ENCODE assay signal across 28 cellular contexts in the genomic region with DNA sequence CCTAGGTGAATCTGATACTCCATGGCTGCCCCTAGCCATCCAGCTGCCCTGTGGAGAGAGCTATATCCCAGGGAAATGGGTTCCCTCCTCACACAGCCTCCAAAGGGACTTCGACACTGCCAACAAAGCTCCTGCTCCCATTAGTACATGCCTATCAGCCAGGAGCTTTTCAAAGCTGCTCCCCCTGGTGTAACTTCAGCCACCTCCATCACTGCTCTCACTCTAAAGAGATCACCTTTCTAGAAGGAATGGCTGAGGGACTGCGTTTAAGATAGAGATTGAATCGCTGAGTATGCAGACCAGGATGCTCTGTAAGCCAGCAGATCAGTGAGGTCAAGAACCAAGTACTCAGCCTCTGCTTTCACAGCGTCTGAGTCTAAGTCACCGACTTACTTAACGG.
DNase-seq lines count a peak whose midpoint lies in the region; ATAC-seq and TF ChIP-seq lines count a peak whose summit lies in the region.
"Had no signal": no experiment of that assay in that cellular context is flagged by ENCODE, and none has a peak within 500 bp of the region (broad histone marks: within the 10 kb centered on the region; RNA-seq: fewer than 3 reads in every experiment).

No MANE protein-coding gene starts in this region.

- H3K9ac ChIP-seq in PC-3 (ENCODE audit: low read length): no peak overlapping the region
- no peak overlapping the region for H3K9ac ChIP-seq in neural progenitor cell

- H3K27ac ChIP-seq in PC-3 (ENCODE audit: low read length): no peak overlapping the region
- no peak overlapping the region for H3K27ac ChIP-seq in neural progenitor cell
- H3K27ac ChIP-seq: left lung, RWPE1 had no signal

- ATAC-seq in PC-3 (no peak), HG03439 (IDR thresholded peaks at IDR 0.05; ENCODE audit: unreplicated experiment) (no peak), GM18502 (IDR thresholded peaks at IDR 0.05; ENCODE audit: poor library complexity, unreplicated experiment) (no peak)
- ATAC-seq: left lung; naive thymus-derived CD4-positive, alpha-beta T cell; SK-N-SH treated with all-trans-retinoic acid at 6 μM for 48 hours had no signal

- CTCF ChIA-PET in PC-3 (lab: Charles Lee): no interaction called here

- H3K36me3 ChIP-seq in PC-3 (ENCODE audit: low read depth, low read length) (no peaks in the 10 kb centered on the region), neural progenitor cell (no peaks in the 10 kb centered on the region)
- H3K36me3 ChIP-seq: left lung had no signal

- TF ChIP-seq CTCF in PC-3 (conservative IDR thresholded peaks at IDR 0.05; ENCODE audit: low read depth, low read length) (no peak), endothelial cell (IDR thresholded peaks at IDR 0.05; ENCODE audit: unreplicated experiment) (no peak), neural progenitor cell (IDR thresholded peaks at IDR 0.05) (peak; percentile 38)

- H4K20me1 ChIP-seq in PC-3 (ENCODE audit: low read length) (no peaks in the 10 kb centered on the region), neural progenitor cell (ENCODE audit: low read depth) (no peaks in the 10 kb centered on the region)

- no peaks in the 10 kb centered on the region for H3K27me3 Mint-ChIP-seq in endothelial cell (ENCODE audit: unreplicated experiment)
- H3K27me3 Mint-ChIP-seq in neural progenitor cell (ENCODE audit: insufficient read depth, low read depth): peaks cover 3% of the 10 kb centered on the region
- H3K27me3 Mint-ChIP-seq: activated B cell treated with CpG ODN at 0.5 μM for 24 hours; dendritic cell treated with granulocyte-macrophage colony-stimulating factor and Interleukin-4, amounts not matched to agents 40 ng/mL and 50 ng/mL, for 4 days had no signal

- H2AFZ ChIP-seq in PC-3 (ENCODE audit: low read length): no peak overlapping the region
- H2AFZ ChIP-seq in neural progenitor cell (replicated peaks): peak overlapping the region; percentile 95

- intact Hi-C loops in PC-3 (cut with micrococcal nuclease): no loop called here

- no peaks in the 10 kb centered on the region for H3K9me3 ChIP-seq in PC-3 (ENCODE audit: low read length)
- H3K9me3 ChIP-seq in neural progenitor cell (ENCODE audit: low read depth): no peaks in the 10 kb centered on the region
- H3K9me3 ChIP-seq: left lung had no signal

- H3F3A ChIP-seq in PC-3 (ENCODE audit: low read length, unreplicated experiment): no peaks in the 10 kb centered on the region
- H3F3A ChIP-seq in neural progenitor cell (ENCODE audit: low read depth): no peaks in the 10 kb centered on the region

- DNase-seq in NCI-H2227 treated with DMSO at 0.1 percent for 48 hours (lab: John Stamatoyannopoulos, UW) (peak; percentile 18), NCI-H2227 (lab: John Stamatoyannopoulos, UW; ENCODE audit: unreplicated experiment) (no peak), PC-3 (peak; percentile 3), endothelial cell (ENCODE audit: low spot score) (peak; percentile 4), neural progenitor cell (ENCODE audit: low spot score) (peak; percentile 58), DMS53 (lab: John Stamatoyannopoulos, UW) (no peak)
- DNase-seq: activated B cell treated with CpG ODN at 0.5 μM for 24 hours; activated CD4-positive, alpha-beta memory T cell treated with anti-CD3 and anti-CD28 coated beads for 36 hours; aorta; DMS79 treated with DMSO at 0.1 percent for 48 hours; glutamatergic neuron; KBM-7; left lung; naive thymus-derived CD4-positive, alpha-beta T cell; NCI-H146; NCI-H2171; NCI-H524 treated with DMSO at 0.1 percent for 48 hours; stimulated activated CD4-positive, alpha-beta T cell treated with anti-CD3 and anti-CD28 coated beads, Interleukin-2, amount 100 ng/mL, for 24 hours had no signal

- no peak overlapping the region for H3K4me2 ChIP-seq in PC-3 (ENCODE audit: low read length)
- no peak overlapping the region for H3K4me2 ChIP-seq in neural progenitor cell
- H3K4me2 ChIP-seq: smooth muscle cell had no signal

- H3K27ac Mint-ChIP-seq in endothelial cell (ENCODE audit: unreplicated experiment) (no peak overlapping the region), neural progenitor cell (no peak overlapping the region)
- H3K27ac Mint-ChIP-seq: activated B cell treated with CpG ODN at 0.5 μM for 24 hours; activated naive CD8-positive, alpha-beta T cell; dendritic cell treated with granulocyte-macrophage colony-stimulating factor and Interleukin-4, amounts not matched to agents 40 ng/mL and 50 ng/mL, for 4 days; mesothelial cell of epicardium; naive thymus-derived CD4-positive, alpha-beta T cell; T-helper 2 cell treated with Interferon-gamma antibody and Interleukin-4, amounts not matched to agents 5 μg/mL and 100 μg/mL, for 36 hours; type B pancreatic cell had no signal

- no peaks in the 10 kb centered on the region for H3K36me3 Mint-ChIP-seq in endothelial cell (ENCODE audit: low read depth, unreplicated experiment)
- H3K36me3 Mint-ChIP-seq in neural progenitor cell: no peaks in the 10 kb centered on the region
- H3K36me3 Mint-ChIP-seq: activated CD4-positive, alpha-beta memory T cell treated with anti-CD3 and anti-CD28 coated beads for 36 hours; activated naive CD8-positive, alpha-beta T cell; mesothelial cell of epicardium; naive thymus-derived CD4-positive, alpha-beta T cell; type B pancreatic cell had no signal

- no peaks in the 10 kb centered on the region for H3K4me1 ChIP-seq in PC-3 (ENCODE audit: insufficient read depth, low read length)
- H3K4me1 ChIP-seq in neural progenitor cell: no peaks in the 10 kb centered on the region
- H3K4me1 ChIP-seq: left lung had no signal

- H3K27me3 ChIP-seq in PC-3 (ENCODE audit: low read length): no peaks in the 10 kb centered on the region
- no peaks in the 10 kb centered on the region for H3K27me3 ChIP-seq in neural progenitor cell
- H3K27me3 ChIP-seq: left lung had no signal

- H3K4me1 Mint-ChIP-seq in endothelial cell (ENCODE audit: unreplicated experiment): no peaks in the 10 kb centered on the region
- H3K4me1 Mint-ChIP-seq in neural progenitor cell: no peaks in the 10 kb centered on the region
- H3K4me1 Mint-ChIP-seq: activated B cell treated with CpG ODN at 0.5 μM for 24 hours; mesothelial cell of epicardium; naive thymus-derived CD4-positive, alpha-beta T cell had no signal

- POLR2A ChIA-PET in PC-3 (lab: Charles Lee; ENCODE audit: unreplicated experiment): no interaction called here

- no TSS peak for BruUV-seq in PC-3 (replicated peaks; lab: Mats Ljungman, UMichigan)

- no peaks in the 10 kb centered on the region for H3K9me3 Mint-ChIP-seq in endothelial cell (ENCODE audit: unreplicated experiment)
- H3K9me3 Mint-ChIP-seq in neural progenitor cell: no peaks in the 10 kb centered on the region
- H3K9me3 Mint-ChIP-seq: activated B cell treated with CpG ODN at 0.5 μM for 24 hours; activated CD4-positive, alpha-beta memory T cell treated with anti-CD3 and anti-CD28 coated beads for 36 hours; mesothelial cell of epicardium; T-helper 2 cell treated with Interferon-gamma antibody and Interleukin-4, amounts not matched to agents 5 μg/mL and 100 μg/mL, for 36 hours had no signal

- H3K79me2 ChIP-seq in PC-3 (ENCODE audit: low read length) (no peaks in the 10 kb centered on the region), neural progenitor cell (ENCODE audit: low read depth) (no peaks in the 10 kb centered on the region)

- H3K9me2 ChIP-seq in PC-3 (replicated peaks; ENCODE audit: low read length): no peaks in the 10 kb centered on the region

- no peak overlapping the region for H3K4me3 ChIP-seq in PC-3 (ENCODE audit: low read length)
- H3K4me3 ChIP-seq in neural progenitor cell: no peak overlapping the region
- H3K4me3 ChIP-seq: left lung, smooth muscle cell had no signal

- H3K4me3 Mint-ChIP-seq in endothelial cell (ENCODE audit: unreplicated experiment) (no peak overlapping the region), neural progenitor cell (no peak overlapping the region)
- H3K4me3 Mint-ChIP-seq: activated B cell treated with CpG ODN at 0.5 μM for 24 hours; activated CD4-positive, alpha-beta memory T cell treated with anti-CD3 and anti-CD28 coated beads for 36 hours; activated naive CD8-positive, alpha-beta T cell; dendritic cell treated with granulocyte-macrophage colony-stimulating factor and Interleukin-4, amounts not matched to agents 40 ng/mL and 50 ng/mL, for 4 days; mesothelial cell of epicardium; naive thymus-derived CD4-positive, alpha-beta T cell; T-helper 2 cell treated with Interferon-gamma antibody and Interleukin-4, amounts not matched to agents 5 μg/mL and 100 μg/mL, for 36 hours; type B pancreatic cell had no signal

Comparison
In these comparisons a context has a peak if more than half of its experiments do, and no peak if none do; other contexts are left out.
1. DNase-seq: peak in NCI-H2227 treated with DMSO at 0.1 percent for 48 hours (single experiment), PC-3 (single experiment), endothelial cell (single experiment) and neural progenitor cell (single experiment); none in NCI-H2227 (single experiment) and DMS53 (single experiment).